Comparison of ENCODE assay signal across 28 cellular contexts in the genomic region with DNA sequence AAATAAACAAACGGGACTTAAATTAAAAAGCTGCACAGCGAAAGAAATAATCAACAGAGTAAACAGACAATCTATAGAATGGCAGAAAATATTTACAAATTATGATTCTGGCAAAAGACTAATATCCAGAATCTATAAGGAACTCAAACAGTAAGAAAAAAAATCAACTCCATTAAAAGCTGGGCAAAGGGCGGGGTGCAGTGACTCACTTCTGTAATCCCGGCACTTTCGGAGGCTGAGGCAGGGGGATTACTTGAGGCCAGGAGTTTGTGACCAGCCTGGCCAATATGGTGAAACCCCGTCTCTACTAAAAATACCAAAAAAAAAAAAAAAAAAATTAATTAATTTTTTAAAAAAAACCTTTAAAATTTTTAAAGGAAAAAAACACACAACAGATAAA.
DNase-seq lines count a peak whose midpoint lies in the region; ATAC-seq and TF ChIP-seq lines count a peak whose summit lies in the region.
"Had no signal": no experiment of that assay in that cellular context is flagged by ENCODE, and none has a peak within 500 bp of the region (broad histone marks: within the 10 kb centered on the region; RNA-seq: fewer than 3 reads in every experiment).

No MANE protein-coding gene starts in this region.

- no peak overlapping the region for H4K8ac ChIP-seq in mesenchymal stem cell (ENCODE audit: low read length)

- no peaks in the 10 kb centered on the region for H3K36me3 ChIP-seq in mesenchymal stem cell (ENCODE audit: control insufficient read depth in 1 of 2, insufficient read depth in 2 of 2, low read depth in 1 of 2, low read length in 2 of 2)
- H3K36me3 ChIP-seq: breast epithelium, gastrocnemius medialis, vagina had no signal

- no peaks in the 10 kb centered on the region for H3K27me3 ChIP-seq in mesenchymal stem cell (ENCODE audit: control insufficient read depth in 1 of 2, insufficient read depth in 1 of 2, low read length in 2 of 2)
- H3K27me3 ChIP-seq: gastrocnemius medialis, hepatocyte, vagina had no signal

- no peaks in the 10 kb centered on the region for H3K9me3 ChIP-seq in mesenchymal stem cell (ENCODE audit: control insufficient read depth, low read length)
- H3K9me3 ChIP-seq: BLaER1 treated with 17β-estradiol and CSF1 and Interleukin-3, amounts not matched to agents 10 nM and 100 nM; breast epithelium; Caco-2; gastrocnemius medialis; vagina had no signal

- no peak overlapping the region for H2AFZ ChIP-seq in mesenchymal stem cell (ENCODE audit: low read depth, low read length)
- H2AFZ ChIP-seq: hepatocyte had no signal

- no peak overlapping the region for H2BK15ac ChIP-seq in mesenchymal stem cell (ENCODE audit: low read depth, poor library complexity, severe bottlenecking)

- H3K18ac ChIP-seq in mesenchymal stem cell (ENCODE audit: low read depth in 1 of 2, low read length in 2 of 2), result no peak overlapping the region

- peaks cover 1% of the 10 kb centered on the region for H3K4me1 ChIP-seq in mesenchymal stem cell (ENCODE audit: control insufficient read depth, insufficient read depth, low read depth, low read length)
- H3K4me1 ChIP-seq: breast epithelium, Caco-2 had no signal

- no peak overlapping the region for H4K91ac ChIP-seq in mesenchymal stem cell (ENCODE audit: low read length)

- no peak overlapping the region for H3K23ac ChIP-seq in mesenchymal stem cell (ENCODE audit: low read length in 2 of 2)

- WGBS in mesenchymal stem cell, result 100% methylated on average over 1 of the region's 6 CpGs

- no peak overlapping the region for H3K14ac ChIP-seq in mesenchymal stem cell (ENCODE audit: low read length in 2 of 2)

- no peak overlapping the region for H2BK5ac ChIP-seq in mesenchymal stem cell (ENCODE audit: low read depth, low read length, poor library complexity, severe bottlenecking)

- H2BK12ac ChIP-seq in mesenchymal stem cell (ENCODE audit: low read length in 2 of 2), result no peak overlapping the region

- no peak for ATAC-seq in HG03135 (IDR thresholded peaks at IDR 0.05; ENCODE audit: unreplicated experiment)
- no peak for ATAC-seq in HG03108 (IDR thresholded peaks at IDR 0.05; ENCODE audit: unreplicated experiment)
- ATAC-seq: gastrocnemius medialis; right cardiac atrium; stimulated activated naive B cell treated with anti-CD40 and anti-IgM and Interleukin-4, amounts not matched to agents 10 μg/mL and 1 μg/mL and 100 μg/mL, for 72 hours had no signal

- H2BK120ac ChIP-seq in mesenchymal stem cell (ENCODE audit: low read depth, low read length), result no peak overlapping the region

- H2AK5ac ChIP-seq in mesenchymal stem cell (ENCODE audit: low read length, severe bottlenecking), result no peak overlapping the region

- peaks cover 2% of the 10 kb centered on the region for H3K79me1 ChIP-seq in mesenchymal stem cell (replicated peaks; ENCODE audit: low read length, poor library complexity, severe bottlenecking)

- DNase-seq in ELR (ENCODE audit: low read depth), result peak; percentile 37
- DNase-seq in MV-4-11 (lab: John Stamatoyannopoulos, UW), result peak; percentile 46
- peak; percentile 35 for DNase-seq in choroid plexus epithelial cell (ENCODE audit: low read depth)
- peak; percentile 19 for DNase-seq in mesenchymal stem cell
- no peak for DNase-seq in NCI-H146 (lab: John Stamatoyannopoulos, UW)
- no peak for DNase-seq in NCI-H345 (lab: John Stamatoyannopoulos, UW)
- DNase-seq: activated CD4-positive, alpha-beta memory T cell treated with anti-CD3 and anti-CD28 coated beads, Interleukin-2, amount 10 ng/mL, durations not matched to agents 7 days and 5 days; activated CD4-positive, CD25-positive, alpha-beta regulatory T cell treated with anti-CD3 and anti-CD28 coated beads, Interleukin-2, amount 50 U/mL, for 72 hours; activated gamma-delta T cell; Caco-2; dermis blood vessel endothelial cell; gastrocnemius medialis; H7; MM.1S; NCI-H1436 treated with DMSO at 0.1 percent for 48 hours; NCI-H524; nephron progenitor cell; stimulated activated CD4-positive, alpha-beta T cell treated with anti-CD3 and anti-CD28 coated beads, Interleukin-12 subunit alpha, Interleukin-12 subunit beta, amount 100 ng/mL, for 4 hours; stimulated activated CD4-positive, alpha-beta T cell treated with anti-CD3 and anti-CD28 coated beads, Interleukin-4, amount 100 ng/mL, for 24 hours; stimulated activated naive B cell treated with anti-CD40 and anti-IgM and Interleukin-4, amounts not matched to agents 10 μg/mL and 1 μg/mL and 100 μg/mL, for 72 hours; T-helper 1 cell had no signal

- TF ChIP-seq CTCF in choroid plexus epithelial cell (conservative IDR thresholded peaks at IDR 0.05; ENCODE audit: low read depth, low read length), result no peak

- H3K4me2 ChIP-seq in mesenchymal stem cell (ENCODE audit: low read length, poor library complexity, severe bottlenecking), result no peak overlapping the region
- H3K4me2 ChIP-seq: BLaER1 treated with 17β-estradiol and CSF1 and Interleukin-3, amounts not matched to agents 10 nM and 100 nM; hepatocyte had no signal

- no peak overlapping the region for H3K4ac ChIP-seq in mesenchymal stem cell (ENCODE audit: low read depth in 1 of 2, low read length in 2 of 2)

- H3K27ac ChIP-seq in mesenchymal stem cell (ENCODE audit: low read length, poor library complexity, severe bottlenecking), result no peak overlapping the region
- H3K27ac ChIP-seq: BLaER1 treated with 17β-estradiol and CSF1 and Interleukin-3, amounts not matched to agents 10 nM and 100 nM; breast epithelium; gastrocnemius medialis; hepatocyte; vagina had no signal

- peak overlapping the region; percentile 73 for H3K9ac ChIP-seq in mesenchymal stem cell (ENCODE audit: low read length)
- H3K9ac ChIP-seq: BLaER1 treated with 17β-estradiol and CSF1 and Interleukin-3, amounts not matched to agents 10 nM and 100 nM had no signal

- H3K4me3 ChIP-seq in choroid plexus epithelial cell (ENCODE audit: low read depth, low read length) (peak overlapping the region; percentile 24), mesenchymal stem cell (ENCODE audit: insufficient read depth in 1 of 2, low read depth in 1 of 2, low read length in 2 of 2) (no peak overlapping the region)
- H3K4me3 ChIP-seq: BLaER1 treated with 17β-estradiol and CSF1 and Interleukin-3, amounts not matched to agents 10 nM and 100 nM; breast epithelium; gastrocnemius medialis; hepatocyte; vagina had no signal

Comparison
In these comparisons a context has a peak if more than half of its experiments do, and no peak if none do; other contexts are left out.
1. DNase-seq: peak in ELR (single experiment), MV-4-11 (single experiment), choroid plexus epithelial cell (single experiment) and mesenchymal stem cell (single experiment); none in NCI-H146 (single experiment) and NCI-H345 (single experiment).